In genomic region chr6:150697515-150697914, GRCh38 we compare ENCODE assay signal across 14 cellular contexts.
A peak's percentile ranks its signal among the peaks of the same experiment; 100 is the strongest.
DNase-seq lines count a peak whose midpoint lies in the region; ATAC-seq and TF ChIP-seq lines count a peak whose summit lies in the region.
"Had no signal": no experiment of that assay in that cellular context is flagged by ENCODE, and none has a peak within 500 bp of the region (broad histone marks: within the 10 kb centered on the region; RNA-seq: fewer than 3 reads in every experiment).

No MANE protein-coding gene starts in this region.

- TF ChIP-seq CTCF in fibroblast of the aortic adventitia (IDR thresholded peaks at IDR 0.05; ENCODE audit: insufficient read depth, low read length), result no peak

- DNase-seq in HuH-7.5 (ENCODE audit: low spot score) (peak; percentile 60), NCI-H748 treated with DMSO at 0.1 percent for 48 hours (lab: John Stamatoyannopoulos, UW) (peak; percentile 25), fibroblast of the aortic adventitia (ENCODE audit: low read depth) (peak; percentile 7), pons (ENCODE audit: low spot score) (peak; percentile 68), NCI-H2196 treated with DMSO at 0.1 percent for 48 hours (lab: John Stamatoyannopoulos, UW; ENCODE audit: unreplicated experiment) (no peak)
- no peak for DNase-seq in stimulated activated CD4-positive, alpha-beta T cell treated with anti-CD3 and anti-CD28 coated beads, Interleukin-1b, Interleukin-23, amount 100 ng/mL, for 48 hours
- no peak for DNase-seq in activated CD8-positive, alpha-beta memory T cell treated with anti-CD3 and anti-CD28 coated beads, Interleukin-2, amount 50 U/mL, for 4 hours
- DNase-seq: activated CD8-positive, alpha-beta memory T cell treated with anti-CD3 and anti-CD28 coated beads for 24 hours; activated effector memory CD4-positive, alpha-beta T cell treated with anti-CD3 and anti-CD28 coated beads, Interleukin-2, amount 50 U/mL, for 16 hours; BE2C; erythroblast; hippocampal formation; NCI-H1694 had no signal

- no peak overlapping the region for H3K4me3 ChIP-seq in fibroblast of the aortic adventitia (ENCODE audit: low read depth, low read length)

- ATAC-seq in HG02763 (IDR thresholded peaks at IDR 0.05; ENCODE audit: unreplicated experiment), result no peak

Comparison
In these comparisons a context has a peak if more than half of its experiments do, and no peak if none do; other contexts are left out.
1. DNase-seq: peak in HuH-7.5 (single experiment), NCI-H748 treated with DMSO at 0.1 percent for 48 hours (single experiment), fibroblast of the aortic adventitia (single experiment) and pons (single experiment); none in stimulated activated CD4-positive, alpha-beta T cell treated with anti-CD3 and anti-CD28 coated beads, Interleukin-1b, Interleukin-23, amount 100 ng/mL, for 48 hours (single experiment), activated CD8-positive, alpha-beta memory T cell treated with anti-CD3 and anti-CD28 coated beads, Interleukin-2, amount 50 U/mL, for 4 hours (single experiment) and NCI-H2196 treated with DMSO at 0.1 percent for 48 hours (single experiment).